In genomic region chr5:150945501-150945900, GRCh38 we compare ENCODE assay signal across 16 cellular contexts. TPM values are rescaled to one million over a fixed set of nuclear protein-coding genes. Genes with fewer than 3 reads are reported as not detected.
A peak's percentile ranks its signal among the peaks of the same experiment; 100 is the strongest.
DNase-seq lines count a peak whose midpoint lies in the region; ATAC-seq, FAIRE-seq and TF ChIP-seq lines count a peak whose summit lies in the region.
"Had no signal": no experiment of that assay in that cellular context is flagged by ENCODE, and none has a peak within 500 bp of the region (broad histone marks: within the 10 kb centered on the region; RNA-seq: fewer than 3 reads in every experiment).

No MANE protein-coding gene starts in this region.

- POLR2A ChIA-PET in K562 (lab: Yijun Ruan, JAX) = no interaction called here

- H3K9me1 ChIP-seq in K562 (ENCODE audit: control insufficient read depth, insufficient read depth, low read length) = no peaks in the 10 kb centered on the region

- no peak for TF ChIP-seq RAD21 in K562 (CRISPR knock-in tag; conservative IDR thresholded peaks at IDR 0.05 in 1 of 2, IDR thresholded peaks at IDR 0.05 in 1 of 2)

- FAIRE-seq in K562 (lab: Jason Lieb, UNC) = no peak
- FAIRE-seq in kidney (lab: Jason Lieb, UNC) = no peak

- H3K79me2 ChIP-seq in K562 (ENCODE audit: control insufficient read depth, insufficient read depth, low read length) = no peaks in the 10 kb centered on the region

- peak overlapping the region; percentile 99 for H2AFZ ChIP-seq in K562 (ENCODE audit: low read depth, low read length)

- no peak overlapping the region for H3K9ac ChIP-seq in K562 (ENCODE audit: insufficient read depth in 1 of 2, low read depth in 2 of 2, low read length in 2 of 2)
- H3K9ac ChIP-seq in kidney (ENCODE audit: low read length in 2 of 2) = no peak overlapping the region
- peak overlapping the region in 1 of 2 donors; percentile 88 for H3K9ac ChIP-seq in stomach smooth muscle (ENCODE audit: low read length in 2 of 2)
- H3K9ac ChIP-seq: SK-N-SH had no signal

- intact Hi-C loops in K562 (cut with micrococcal nuclease) (no loop called here), kidney (cut with DNase I) (no loop called here)

- no peak for ATAC-seq in K562
- ATAC-seq: stimulated activated effector memory CD8-positive, alpha-beta T cell treated with anti-CD3 and anti-CD28 coated beads, Interleukin-12 subunit alpha, Interleukin-12 subunit beta, amount 100 ng/mL, for 72 hours had no signal

- no peak for TF ChIP-seq CTCF in K562 (IDR thresholded peaks at IDR 0.05 in 2 of 3, conservative IDR thresholded peaks at IDR 0.05 in 1 of 3; ENCODE audit: insufficient read depth in 2 of 3, low read depth in 1 of 3, low read length in 3 of 3)
- no peak for TF ChIP-seq CTCF in kidney (IDR thresholded peaks at IDR 0.05; ENCODE audit: borderline replicate concordance, extremely low read depth, insufficient read depth)

- H3K27ac ChIP-seq in K562 (ENCODE audit: extremely low read depth, low read depth, low read length) = no peak overlapping the region
- no peak overlapping the region for H3K27ac ChIP-seq in kidney (ENCODE audit: low read depth in 2 of 2, low read length in 2 of 2)
- H3K27ac ChIP-seq in stomach smooth muscle (ENCODE audit: low read length) = no peak overlapping the region

- H3K4me1 ChIP-seq in K562 (replicated peaks in 1 of 2; ENCODE audit: control insufficient read depth in 2 of 2, insufficient read depth in 2 of 2, low read length in 2 of 2) = no peaks in the 10 kb centered on the region; a peak in 1 of 5 replicates
- H3K4me1 ChIP-seq in kidney (ENCODE audit: control insufficient read depth in 1 of 2, insufficient read depth in 1 of 2, low read depth in 1 of 2, low read length in 2 of 2) = no peaks in the 10 kb centered on the region
- H3K4me1 ChIP-seq in stomach smooth muscle (ENCODE audit: control insufficient read depth, insufficient read depth, low read length) = no peaks in the 10 kb centered on the region

- BruUV-seq in K562 (replicated peaks; lab: Mats Ljungman, UMichigan) = TSS peak; percentile 71

- H3K9me3 ChIP-seq in K562 (replicated peaks; ENCODE audit: control insufficient read depth, insufficient read depth, low read depth, low read length) = peaks cover 13% of the 10 kb centered on the region
- H3K9me3 ChIP-seq in kidney (ENCODE audit: control insufficient read depth in 1 of 2, low read length in 2 of 2) = peaks cover 26 to 92% of the 10 kb centered on the region in 2 donors
- peaks cover 23 to 28% of the 10 kb centered on the region in 2 donors for H3K9me3 ChIP-seq in stomach smooth muscle (ENCODE audit: control insufficient read depth in 2 of 2, low read length in 2 of 2)

- TF ChIP-seq EP300 in K562 (IDR thresholded peaks at IDR 0.05; ENCODE audit: low read length) = no peak

- DNase-seq in HT1080 (ENCODE audit: low read depth) (peak; percentile 39), K562 (ENCODE audit: extremely low read depth in 1 of 4, low spot score in 3 of 4) (no peak), kidney (no peak), DMS 273 treated with DMSO at 0.1 percent for 48 hours (lab: John Stamatoyannopoulos, UW) (no peak), NCI-H1092 treated with DMSO at 0.1 percent for 48 hours (lab: John Stamatoyannopoulos, UW) (no peak)
- no peak for DNase-seq in NK-92 treated with Interleukin-12 subunit alpha and Interleukin-12 subunit beta, amount 100 ng/mL, for 24 hours (lab: John Stamatoyannopoulos, UW)
- no peak for DNase-seq in activated CD4-positive, alpha-beta T cell treated with anti-CD3 and anti-CD28 coated beads, Interleukin-2, amount 50 U/mL, for 4 hours
- DNase-seq: activated B cell treated with CpG ODN at 0.5 μM for 24 hours; NCI-H1436; NCI-H748 treated with DMSO at 0.1 percent for 48 hours; nephron progenitor cell; stimulated activated CD4-positive, alpha-beta T cell treated with anti-CD3 and anti-CD28 coated beads, Interleukin-2, amount 100 ng/mL, for 24 hours had no signal

- peak overlapping the region; percentile 44 for H3K4me3 ChIP-seq in K562
- H3K4me3 ChIP-seq in kidney (ENCODE audit: low read length in 2 of 2) = peak overlapping the region; percentile 76 to 92
- peak overlapping the region; percentile 83 to 89 for H3K4me3 ChIP-seq in stomach smooth muscle (ENCODE audit: low read length in 2 of 2)

- H3K36me3 ChIP-seq in K562 (ENCODE audit: control insufficient read depth, insufficient read depth, low read length) (no peaks in the 10 kb centered on the region), kidney (ENCODE audit: control insufficient read depth in 1 of 2, insufficient read depth in 2 of 2, low read length in 2 of 2) (peaks cover 6 to 18% of the 10 kb centered on the region in 2 donors), stomach smooth muscle (ENCODE audit: control insufficient read depth in 2 of 2, insufficient read depth in 2 of 2, low read length in 2 of 2) (peaks cover 21% of the 10 kb centered on the region in 2 donors)
- H3K36me3 ChIP-seq: adrenal gland had no signal

- H4K20me1 ChIP-seq in K562 (replicated peaks; ENCODE audit: control insufficient read depth, insufficient read depth, low read length) = no peaks in the 10 kb centered on the region

- H3K4me2 ChIP-seq in K562 (ENCODE audit: insufficient read depth, low read length) = peak overlapping the region; percentile 95; the same call in 1 of the 2 replicates
- H3K4me2 ChIP-seq: SK-N-SH had no signal

- 0% methylated on average over 1 of the region's 1 CpG for WGBS in K562 (ENCODE audit: insufficient coverage, low coverage, missing lambda C conversion rate)

- in situ Hi-C loops in K562 (cut with MboI) = no loop called here

- CTCF ChIA-PET in K562 (lab: Yijun Ruan, JAX; ENCODE audit: low intra/inter-chr PET ratio) = no interaction called here

- no peak for TF ChIP-seq POLR2A in K562 (conservative IDR thresholded peaks at IDR 0.05)

- H3K27me3 ChIP-seq in K562 (ENCODE audit: control insufficient read depth in 2 of 2, insufficient read depth in 2 of 2, low read length in 2 of 2) = no peaks in the 10 kb centered on the region
- no peaks in the 10 kb centered on the region for H3K27me3 ChIP-seq in stomach smooth muscle (ENCODE audit: control insufficient read depth in 1 of 2, insufficient read depth in 2 of 2, low read length in 2 of 2)
- H3K27me3 ChIP-seq: adrenal gland had no signal

TF ChIP-seq in K562, 482 proteins besides CTCF, POLR2A, EP300 and RAD21 (continues in another document):
- TF ChIP-seq BCL6 (CRISPR knock-in tag; IDR thresholded peaks at IDR 0.05) = no peak
- TF ChIP-seq CHD1 (IDR thresholded peaks at IDR 0.05; ENCODE audit: low read length) = no peak
- TF ChIP-seq SREBF2 (CRISPR knock-in tag; IDR thresholded peaks at IDR 0.05) = no peak
- TF ChIP-seq PTBP1 (IDR thresholded peaks at IDR 0.05; ENCODE audit: low read depth, low read length) = no peak
- TF ChIP-seq TRIM28 (IDR thresholded peaks at IDR 0.05) = no peak
- TF ChIP-seq ADNP (tag; IDR thresholded peaks at IDR 0.05) = no peak
- no peak for TF ChIP-seq GATAD2B (IDR thresholded peaks at IDR 0.05; ENCODE audit: borderline replicate concordance)

RNA-seq across cellular contexts. Expression of gene ZNF300, which starts 40.7 kb away (rescaled TPM):
- total RNA-seq in HT1080 (2014; rRNA removed; shearing (Covaris generic)) = 8.3 and 8.6 TPM in 2 replicates
- polyA plus RNA-seq in HT1080 (2015; cell fraction: cytosol; rRNA removed) = 4.5 and 6.7 TPM in 2 replicates
- 40.1 and 43.8 TPM in 2 replicates for polyA plus RNA-seq in HT1080 (2015; cell fraction: nucleus; rRNA removed)
- 5.0 and 19.4 TPM in 2 replicates for total RNA-seq in K562 (2011; cell fraction: chromatin; rRNA removed; ENCODE audit: low replicate concordance)
- total RNA-seq in K562 (2011; cell fraction: nucleolus; rRNA removed) = 2.3 and 5.0 TPM in 2 replicates
- 6.9 and 7.0 TPM in 2 replicates for total RNA-seq in K562 (2011; cell fraction: nucleoplasm; rRNA removed)
- 7.7 and 8.2 TPM in 2 replicates for total RNA-seq in K562 (2014; rRNA removed)
- 11.1 and 12.5 TPM in 2 replicates for total RNA-seq in K562 (2014; rRNA removed; fragmentation: Illumina TruSeq; extraction: Trizol)
- 11.2 and 11.9 TPM in 2 replicates for total RNA-seq in K562 (2015; rRNA removed; fragmentation: Illumina TruSeq; extraction: Trizol)
- total RNA-seq in K562 (2021) = 7.6 and 8.1 TPM in 2 replicates
- 1.6 and 8.8 TPM in 2 replicates for polyA plus RNA-seq in K562 (2011; rRNA removed)
- 0.71 and 1.1 TPM in 2 replicates for polyA plus RNA-seq in K562 (2011; cell fraction: cytosol; rRNA removed)
- 5.1 and 17.1 TPM in 2 replicates for polyA plus RNA-seq in K562 (2011; cell fraction: nucleus; rRNA removed)
- polyA plus RNA-seq in K562 (2012) = 5.6 and 11.5 TPM in 2 replicates
- 9.8 and 11.7 TPM in 2 replicates for polyA plus RNA-seq in K562 (2014; fragmentation: Illumina TruSeq; extraction: Trizol)
- polyA plus RNA-seq in K562 (2014; fragmentation: Nextera tagmentation; extraction: Ambion mirVana) = 10 to 100 TPM in 1 of 2 experiments, 1 to 10 TPM in 1; 4.4 to 11.9 TPM
- 13.2 and 14.2 TPM in 2 replicates for polyA plus RNA-seq in K562 (2014; rRNA removed)
- polyA minus RNA-seq in K562 (2011; rRNA and poly(A)+ RNA removed) = 2.0 and 4.9 TPM in 2 replicates
- 1.3 TPM in 1 of 2 replicates, not detected in the other for polyA minus RNA-seq in K562 (2011; cell fraction: cytosol; rRNA and poly(A)+ RNA removed)
- 4.4 and 8.5 TPM in 2 replicates for polyA minus RNA-seq in K562 (2011; cell fraction: nucleus; rRNA and poly(A)+ RNA removed)
- total RNA-seq in kidney = 6.5 TPM
- polyA plus RNA-seq in kidney (ENCODE audit: insufficient read depth, low read depth, low replicate concordance) = 4.0 TPM
